Comparison of ENCODE assay signal across 31 cellular contexts in genomic region chr1:227937531-227938145, GRCh38. TPM values are rescaled to one million over a fixed set of nuclear protein-coding genes. Genes with fewer than 3 reads are reported as not detected.
DNase-seq lines count a peak whose midpoint lies in the region; ATAC-seq and TF ChIP-seq lines count a peak whose summit lies in the region.
"Had no signal": no experiment of that assay in that cellular context is flagged by ENCODE, and none has a peak within 500 bp of the region (broad histone marks: within the 10 kb centered on the region; RNA-seq: fewer than 3 reads in every experiment).

No MANE protein-coding gene starts in this region.

- H3K4me3 Mint-ChIP-seq in activated naive CD8-positive, alpha-beta T cell treated with anti-CD3 and anti-CD28 coated beads, Interleukin-2, amount 10 ng/mL, durations not matched to agents 7 days and 5 days = no peak overlapping the region
- no peak overlapping the region for H3K4me3 Mint-ChIP-seq in activated naive CD8-positive, alpha-beta T cell treated with anti-CD3 and anti-CD28 coated beads for 36 hours
- no peak overlapping the region for H3K4me3 Mint-ChIP-seq in nephron
- H3K4me3 Mint-ChIP-seq in naive thymus-derived CD4-positive, alpha-beta T cell = no peak overlapping the region
- H3K4me3 Mint-ChIP-seq: activated B cell treated with CpG ODN at 0.5 μM for 24 hours; CD4-positive, CD25-positive, alpha-beta regulatory T cell; effector memory CD8-positive, alpha-beta T cell; nephron progenitor cell; type B pancreatic cell had no signal

- DNase-seq in activated naive CD8-positive, alpha-beta T cell treated with anti-CD3 and anti-CD28 coated beads, Interleukin-2, amount 10 ng/mL, durations not matched to agents 7 days and 5 days = peak; percentile 11
- no peak for DNase-seq in activated naive CD8-positive, alpha-beta T cell treated with anti-CD3 and anti-CD28 coated beads for 36 hours
- DNase-seq in ecto neural progenitor cell (ENCODE audit: low spot score) = peak; percentile 40
- DNase-seq in suprapubic skin (ENCODE audit: low spot score in 2 of 2) = peak; percentile 51 to 56
- no peak for DNase-seq in Karpas-422
- no peak for DNase-seq in naive thymus-derived CD4-positive, alpha-beta T cell
- DNase-seq: 8988T; activated B cell treated with CpG ODN at 0.5 μM for 24 hours; activated CD4-positive, alpha-beta T cell treated with anti-CD3 and anti-CD28 coated beads, Interleukin-2, amount 50 U/mL, for 1 hour; activated T-cell treated with anti-CD3 and anti-CD28 coated beads, Interleukin-2, amount 50 U/mL, for 1 hour; Calu3; CD4-positive, CD25-positive, alpha-beta regulatory T cell; central memory CD4-positive, alpha-beta T cell; cortex of kidney; DMS79; effector memory CD8-positive, alpha-beta T cell; erythroblast; HCEC 1CT; immature natural killer cell; IMR-90; NCI-H146; NCI-H446; NCI-H774; nephron progenitor cell; stimulated activated CD4-positive, alpha-beta T cell treated with anti-CD3 and anti-CD28 coated beads, Interleukin-4, amount 100 ng/mL, for 1 hour; T1000 had no signal

- POLR2A ChIA-PET in activated naive CD8-positive, alpha-beta T cell treated with anti-CD3 and anti-CD28 coated beads, Interleukin-2, amount 10 ng/mL, durations not matched to agents 7 days and 5 days (lab: Charles Lee) = no interaction called here
- POLR2A ChIA-PET in naive thymus-derived CD4-positive, alpha-beta T cell (lab: Charles Lee) = no interaction called here

- TF ChIP-seq CTCF in nephron (IDR thresholded peaks at IDR 0.05; ENCODE audit: unreplicated experiment in 3 of 3) (no peak), suprapubic skin (IDR thresholded peaks at IDR 0.05) (no peak)

- H3K4me3 ChIP-seq in suprapubic skin (no peak overlapping the region), Karpas-422 (ENCODE audit: low read length) (no peak overlapping the region)
- no peak overlapping the region for H3K4me3 ChIP-seq in naive thymus-derived CD4-positive, alpha-beta T cell (ENCODE audit: low read length)
- H3K4me3 ChIP-seq: pancreas, SJSA1 had no signal

- H3K9me3 Mint-ChIP-seq in activated naive CD8-positive, alpha-beta T cell treated with anti-CD3 and anti-CD28 coated beads, Interleukin-2, amount 10 ng/mL, durations not matched to agents 7 days and 5 days = peaks cover 11% of the 10 kb centered on the region
- peaks cover 15% of the 10 kb centered on the region for H3K9me3 Mint-ChIP-seq in activated naive CD8-positive, alpha-beta T cell treated with anti-CD3 and anti-CD28 coated beads for 36 hours
- peaks cover 11% of the 10 kb centered on the region for H3K9me3 Mint-ChIP-seq in nephron
- peaks cover 0 to 8% (median 0%) of the 10 kb centered on the region in 11 donors for H3K9me3 Mint-ChIP-seq in naive thymus-derived CD4-positive, alpha-beta T cell
- H3K9me3 Mint-ChIP-seq: activated B cell treated with CpG ODN at 0.5 μM for 24 hours; effector memory CD8-positive, alpha-beta T cell; immature natural killer cell; type B pancreatic cell had no signal

- peaks cover 19% of the 10 kb centered on the region for H3K4me1 ChIP-seq in suprapubic skin
- no peaks in the 10 kb centered on the region for H3K4me1 ChIP-seq in Karpas-422 (ENCODE audit: low read length)
- no peaks in the 10 kb centered on the region for H3K4me1 ChIP-seq in naive thymus-derived CD4-positive, alpha-beta T cell (ENCODE audit: control insufficient read depth in 2 of 2, insufficient read depth in 2 of 2, low read length in 2 of 2)
- H3K4me1 ChIP-seq: pancreas, SJSA1 had no signal

- no peaks in the 10 kb centered on the region for H3K9me3 ChIP-seq in suprapubic skin
- H3K9me3 ChIP-seq in Karpas-422 (ENCODE audit: low read length) = no peaks in the 10 kb centered on the region
- H3K9me3 ChIP-seq in naive thymus-derived CD4-positive, alpha-beta T cell (ENCODE audit: control insufficient read depth in 2 of 3, low read length in 3 of 3) = no peaks in the 10 kb centered on the region
- H3K9me3 ChIP-seq: pancreas had no signal

- H3K27ac ChIP-seq in suprapubic skin (no peak overlapping the region), Karpas-422 (ENCODE audit: low read length) (no peak overlapping the region)
- no peak overlapping the region for H3K27ac ChIP-seq in naive thymus-derived CD4-positive, alpha-beta T cell (ENCODE audit: low read depth, low read length)
- H3K27ac ChIP-seq: pancreas, SJSA1 had no signal

- intact Hi-C loops in naive thymus-derived CD4-positive, alpha-beta T cell (cut with micrococcal nuclease) = no loop called here

- peaks cover 3% of the 10 kb centered on the region for H3K27me3 Mint-ChIP-seq in activated naive CD8-positive, alpha-beta T cell treated with anti-CD3 and anti-CD28 coated beads, Interleukin-2, amount 10 ng/mL, durations not matched to agents 7 days and 5 days
- no peaks in the 10 kb centered on the region for H3K27me3 Mint-ChIP-seq in activated naive CD8-positive, alpha-beta T cell treated with anti-CD3 and anti-CD28 coated beads for 36 hours
- H3K27me3 Mint-ChIP-seq in nephron (ENCODE audit: low read depth) = peaks cover under 1% of the 10 kb centered on the region
- peaks cover 0 to 3% (median 0%) of the 10 kb centered on the region in 5 donors for H3K27me3 Mint-ChIP-seq in naive thymus-derived CD4-positive, alpha-beta T cell

- H3K36me3 ChIP-seq in suprapubic skin = no peaks in the 10 kb centered on the region
- no peaks in the 10 kb centered on the region for H3K36me3 ChIP-seq in Karpas-422 (ENCODE audit: insufficient read depth, low read length)
- no peaks in the 10 kb centered on the region for H3K36me3 ChIP-seq in naive thymus-derived CD4-positive, alpha-beta T cell (ENCODE audit: control insufficient read depth in 2 of 3, insufficient read depth in 3 of 3, low read length in 3 of 3)
- H3K36me3 ChIP-seq: pancreas had no signal

- H3K4me1 Mint-ChIP-seq in activated naive CD8-positive, alpha-beta T cell treated with anti-CD3 and anti-CD28 coated beads, Interleukin-2, amount 10 ng/mL, durations not matched to agents 7 days and 5 days = no peaks in the 10 kb centered on the region
- peaks cover 3% of the 10 kb centered on the region for H3K4me1 Mint-ChIP-seq in activated naive CD8-positive, alpha-beta T cell treated with anti-CD3 and anti-CD28 coated beads for 36 hours
- peaks cover 31% of the 10 kb centered on the region for H3K4me1 Mint-ChIP-seq in nephron
- H3K4me1 Mint-ChIP-seq in naive thymus-derived CD4-positive, alpha-beta T cell = peaks cover 0 to 9% (median 0%) of the 10 kb centered on the region in 7 donors
- H3K4me1 Mint-ChIP-seq: activated B cell treated with CpG ODN at 0.5 μM for 24 hours had no signal

- no peak overlapping the region for H3K9ac ChIP-seq in Karpas-422 (ENCODE audit: low read length)

- H3K36me3 Mint-ChIP-seq in activated naive CD8-positive, alpha-beta T cell treated with anti-CD3 and anti-CD28 coated beads, Interleukin-2, amount 10 ng/mL, durations not matched to agents 7 days and 5 days = no peaks in the 10 kb centered on the region
- peaks cover 2% of the 10 kb centered on the region for H3K36me3 Mint-ChIP-seq in activated naive CD8-positive, alpha-beta T cell treated with anti-CD3 and anti-CD28 coated beads for 36 hours
- peaks cover 6% of the 10 kb centered on the region for H3K36me3 Mint-ChIP-seq in nephron (ENCODE audit: low read depth)
- peaks cover 0 to 3% (median 0%) of the 10 kb centered on the region in 5 donors for H3K36me3 Mint-ChIP-seq in naive thymus-derived CD4-positive, alpha-beta T cell
- H3K36me3 Mint-ChIP-seq: CD4-positive, CD25-positive, alpha-beta regulatory T cell; immature natural killer cell had no signal

- H3K9me2 ChIP-seq in Karpas-422 (replicated peaks; ENCODE audit: insufficient read depth, low read length) = no peaks in the 10 kb centered on the region

- WGBS in suprapubic skin = 91% methylated on average over 17 of the region's 17 CpGs

- ATAC-seq in activated naive CD8-positive, alpha-beta T cell treated with anti-CD3 and anti-CD28 coated beads, Interleukin-2, amount 10 ng/mL, durations not matched to agents 7 days and 5 days (ENCODE audit: low read depth) = no peak
- ATAC-seq in HG03378 (IDR thresholded peaks at IDR 0.05; ENCODE audit: unreplicated experiment) = no peak
- no peak for ATAC-seq in naive thymus-derived CD4-positive, alpha-beta T cell
- ATAC-seq: effector memory CD8-positive, alpha-beta T cell; pancreas had no signal

- no peak for TF ChIP-seq POLR2A in suprapubic skin (IDR thresholded peaks at IDR 0.05)

- CTCF ChIA-PET in naive thymus-derived CD4-positive, alpha-beta T cell (lab: Charles Lee) = no interaction called here

- H2AFZ ChIP-seq in Karpas-422 (ENCODE audit: low read length) = no peak overlapping the region

- no peaks in the 10 kb centered on the region for H4K20me1 ChIP-seq in Karpas-422 (ENCODE audit: insufficient read depth, low read depth, low read length)

- H3K79me2 ChIP-seq in Karpas-422 (ENCODE audit: low read length) = no peaks in the 10 kb centered on the region

- no peak for TF ChIP-seq EP300 in suprapubic skin (IDR thresholded peaks at IDR 0.05)

- H3K4me2 ChIP-seq in Karpas-422 (ENCODE audit: low read depth, low read length, poor library complexity, severe bottlenecking) = no peak overlapping the region

- no peak overlapping the region for H3K27ac Mint-ChIP-seq in activated naive CD8-positive, alpha-beta T cell treated with anti-CD3 and anti-CD28 coated beads, Interleukin-2, amount 10 ng/mL, durations not matched to agents 7 days and 5 days
- no peak overlapping the region for H3K27ac Mint-ChIP-seq in activated naive CD8-positive, alpha-beta T cell treated with anti-CD3 and anti-CD28 coated beads for 36 hours
- peak overlapping the region in 2 of 3 experiments; percentile 27 to 55 for H3K27ac Mint-ChIP-seq in nephron
- no peak overlapping the region for H3K27ac Mint-ChIP-seq in naive thymus-derived CD4-positive, alpha-beta T cell
- H3K27ac Mint-ChIP-seq: activated B cell treated with CpG ODN at 0.5 μM for 24 hours, type B pancreatic cell had no signal

- H3K27me3 ChIP-seq in suprapubic skin (no peaks in the 10 kb centered on the region), Karpas-422 (ENCODE audit: low read length) (no peaks in the 10 kb centered on the region)
- H3K27me3 ChIP-seq in naive thymus-derived CD4-positive, alpha-beta T cell (ENCODE audit: control insufficient read depth in 2 of 2, insufficient read depth in 2 of 2, low read length in 2 of 2) = no peaks in the 10 kb centered on the region
- H3K27me3 ChIP-seq: pancreas, SJSA1 had no signal

RNA-seq across cellular contexts. Expression of gene WNT9A, which starts 10.1 kb away (rescaled TPM):
- total RNA-seq in activated naive CD8-positive, alpha-beta T cell treated with anti-CD3 and anti-CD28 coated beads, Interleukin-2, amount 10 ng/mL, durations not matched to agents 7 days and 5 days = under 1 TPM; 0.08 to 0.09 TPM
- total RNA-seq in activated naive CD8-positive, alpha-beta T cell treated with anti-CD3 and anti-CD28 coated beads for 36 hours = not detected
- 1 to 10 TPM in 2 of 4 donors, under 1 TPM in 2; 0.85 to 2.6 (median 1.1) TPM for total RNA-seq in suprapubic skin
- total RNA-seq in Karpas-422 (2014; rRNA removed; shearing (Covaris generic); ENCODE audit: low replicate concordance) = not detected in 2 replicates
- under 1 TPM in 1 of 5 experiments, not detected in 4; 0.29 TPM for total RNA-seq in naive thymus-derived CD4-positive, alpha-beta T cell
- polyA plus RNA-seq in naive thymus-derived CD4-positive, alpha-beta T cell = not detected
- total RNA-seq: activated B cell treated with CpG ODN at 0.5 μM for 24 hours had no signal
- polyA plus RNA-seq: CD4-positive, CD25-positive, alpha-beta regulatory T cell; immature natural killer cell had no signal

Comparison
In these comparisons a context has a peak if more than half of its experiments do, and no peak if none do; other contexts are left out.
1. DNase-seq: peak in activated naive CD8-positive, alpha-beta T cell treated with anti-CD3 and anti-CD28 coated beads, Interleukin-2, amount 10 ng/mL, durations not matched to agents 7 days and 5 days (single experiment), ecto neural progenitor cell (single experiment) and suprapubic skin (2 of 2); none in activated naive CD8-positive, alpha-beta T cell treated with anti-CD3 and anti-CD28 coated beads for 36 hours (single experiment), Karpas-422 (single experiment) and naive thymus-derived CD4-positive, alpha-beta T cell (0 of 9).
2. H3K27ac Mint-ChIP-seq: peak in nephron (2 of 3); none in activated naive CD8-positive, alpha-beta T cell treated with anti-CD3 and anti-CD28 coated beads, Interleukin-2, amount 10 ng/mL, durations not matched to agents 7 days and 5 days (single experiment), activated naive CD8-positive, alpha-beta T cell treated with anti-CD3 and anti-CD28 coated beads for 36 hours (single experiment) and naive thymus-derived CD4-positive, alpha-beta T cell (0 of 9).